In the genomic region with DNA sequence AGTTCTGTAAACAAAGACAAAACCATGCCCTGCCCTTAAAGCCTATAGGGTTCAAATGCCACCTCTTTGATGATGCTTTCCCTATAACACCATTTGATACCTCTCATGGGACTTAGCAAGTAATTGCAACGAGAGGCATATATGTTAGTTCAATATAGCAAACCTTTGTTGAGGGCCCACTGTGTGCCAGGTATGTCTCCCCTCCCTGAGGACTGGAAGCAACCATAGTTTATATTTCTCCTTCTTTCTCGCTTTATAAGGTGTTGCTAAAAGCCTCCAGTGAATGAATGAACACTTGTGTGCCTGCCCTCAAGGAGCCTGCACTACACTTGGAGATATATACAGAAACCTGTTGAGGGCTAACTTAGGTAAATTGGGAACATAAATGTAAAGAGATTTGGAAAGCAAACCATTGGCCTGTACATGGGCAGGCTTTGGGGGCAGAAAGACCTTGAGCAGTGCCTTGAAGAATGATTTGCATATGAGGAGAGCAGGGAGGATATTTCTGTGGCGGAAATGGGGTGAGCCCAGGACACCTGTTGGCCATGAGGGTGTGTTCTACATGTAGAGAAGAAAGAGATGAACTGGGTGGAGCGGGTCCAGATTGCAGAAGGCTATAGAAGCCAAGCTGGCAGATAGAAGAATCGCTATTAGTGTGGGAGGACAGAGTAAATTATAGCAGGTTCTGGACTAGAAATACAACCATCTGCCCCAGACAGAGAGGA, we compare ENCODE assay signal across 8 cellular contexts. TPM values are rescaled to one million over a fixed set of nuclear protein-coding genes. Genes with fewer than 3 reads are reported as not detected.
DNase-seq lines count a peak whose midpoint lies in the region; ATAC-seq and TF ChIP-seq lines count a peak whose summit lies in the region.

No MANE protein-coding gene starts in this region.

- CTCF ChIA-PET in T-cell (lab: Charles Lee): interaction anchor here in 1 of 2 donors (0.5 to 1.9 kb wide), 2 partner anchors 23 to 1426 kb away, joined by 4 to 8 read pairs; no protein-coding TSS in a partner anchor

- POLR2A ChIA-PET in T-cell (lab: Charles Lee): no interaction called here

- H3K36me3 Mint-ChIP-seq in activated T-cell treated with anti-CD3 and anti-CD28 coated beads, Interleukin-2, amount 50 U/mL, for 72 hours (ENCODE audit: insufficient read depth in 2 of 2): no peaks in the 10 kb centered on the region
- H3K36me3 Mint-ChIP-seq in T-cell (no peaks in the 10 kb centered on the region), naive B cell (no peaks in the 10 kb centered on the region)

- H3K27ac Mint-ChIP-seq in activated T-cell treated with anti-CD3 and anti-CD28 coated beads, Interleukin-2, amount 50 U/mL, for 72 hours: no peak overlapping the region
- H3K27ac Mint-ChIP-seq in T-cell (peak overlapping the region; percentile 84 to 94), naive B cell (peak overlapping the region; percentile 0 to 94 (median 51))

- H3K27me3 Mint-ChIP-seq in activated T-cell treated with anti-CD3 and anti-CD28 coated beads, Interleukin-2, amount 50 U/mL, for 72 hours (ENCODE audit: low read depth): no peaks in the 10 kb centered on the region
- H3K27me3 Mint-ChIP-seq in T-cell (no peaks in the 10 kb centered on the region), naive B cell (peaks cover 6 to 9% (median 8%) of the 10 kb centered on the region in 3 donors)

- H3K9me3 Mint-ChIP-seq in activated T-cell treated with anti-CD3 and anti-CD28 coated beads, Interleukin-2, amount 50 U/mL, for 72 hours: no peaks in the 10 kb centered on the region
- H3K9me3 Mint-ChIP-seq in T-cell (no peaks in the 10 kb centered on the region), naive B cell (no peaks in the 10 kb centered on the region)

- TF ChIP-seq CTCF in omental fat pad (IDR thresholded peaks at IDR 0.05): no peak

- H3K4me3 Mint-ChIP-seq in activated T-cell treated with anti-CD3 and anti-CD28 coated beads, Interleukin-2, amount 50 U/mL, for 72 hours: peak overlapping the region; percentile 64 to 74
- peak overlapping the region; percentile 81 to 82 (median 82) for H3K4me3 Mint-ChIP-seq in T-cell
- peak overlapping the region; percentile 28 to 97 (median 88) for H3K4me3 Mint-ChIP-seq in naive B cell

- H3K4me1 Mint-ChIP-seq in activated T-cell treated with anti-CD3 and anti-CD28 coated beads, Interleukin-2, amount 50 U/mL, for 72 hours (ENCODE audit: low read depth): peaks cover 25% of the 10 kb centered on the region
- H3K4me1 Mint-ChIP-seq in T-cell: peaks cover 27 to 35% (median 35%) of the 10 kb centered on the region in 3 donors
- peaks cover 16 to 29% (median 16%) of the 10 kb centered on the region in 3 donors for H3K4me1 Mint-ChIP-seq in naive B cell

- no peak for DNase-seq in activated T-cell treated with anti-CD3 and anti-CD28 coated beads, Interleukin-2, amount 50 U/mL, for 72 hours
- DNase-seq in activated T-cell treated with anti-CD3 and anti-CD28 coated beads for 4 hours (no peak), T-cell (no peak), naive B cell (peak; percentile 44), NCI-H187 treated with DMSO at 0.1 percent for 48 hours (lab: John Stamatoyannopoulos, UW) (no peak), AML-193 (lab: John Stamatoyannopoulos, UW) (no peak), omental fat pad (ENCODE audit: low spot score) (no peak)

- no peak for ATAC-seq in activated T-cell treated with anti-CD3 and anti-CD28 coated beads, Interleukin-2, amount 50 U/mL, for 72 hours (replicated peaks in 1 of 2)
- ATAC-seq in HG02642 (IDR thresholded peaks at IDR 0.05; ENCODE audit: poor library complexity, unreplicated experiment) (peak; percentile 66), T-cell (replicated peaks in 1 of 4) (no peak), naive B cell (ENCODE audit: low read depth in 2 of 2) (peak; percentile 51 to 61), omental fat pad (ENCODE audit: low FRiP score) (no peak)

RNA-seq across cellular contexts. Expression of gene CKAP4, which starts 1.8 kb away (rescaled TPM):
- total RNA-seq in activated T-cell treated with anti-CD3 and anti-CD28 coated beads, Interleukin-2, amount 50 U/mL, for 72 hours: 10 to 100 TPM; 12.0 to 14.2 TPM
- 10 to 100 TPM in 4 of 5 donors, 1 to 10 TPM in 1; 9.0 to 13.8 (median 11.7) TPM for total RNA-seq in T-cell
- polyA plus RNA-seq in naive B cell (ENCODE audit: low read depth in 6 of 6): 10 to 100 TPM in 1 of 6 donors, 1 to 10 TPM in 5; 3.1 to 11.1 (median 3.7) TPM
- total RNA-seq in omental fat pad: 10 to 100 TPM; 32.6 to 44.2 (median 33.5) TPM

RNA-seq across cellular contexts. Expression of gene TCP11L2, which starts 53.0 kb away (rescaled TPM):
- total RNA-seq in activated T-cell treated with anti-CD3 and anti-CD28 coated beads, Interleukin-2, amount 50 U/mL, for 72 hours: 10 to 100 TPM; 23.9 to 30.1 TPM
- total RNA-seq in T-cell (100 to 1,000 TPM; 139 to 213 (median 157) TPM), omental fat pad (10 to 100 TPM; 14.3 to 54.1 (median 23.9) TPM)
- 10 to 100 TPM; 17.0 to 56.4 (median 47.6) TPM for polyA plus RNA-seq in naive B cell (ENCODE audit: low read depth in 6 of 6)

Comparison
In these comparisons a context has a peak if more than half of its experiments do, and no peak if none do; other contexts are left out.
1. ATAC-seq: peak in HG02642 (single experiment) and naive B cell (2 of 2); none in activated T-cell treated with anti-CD3 and anti-CD28 coated beads, Interleukin-2, amount 50 U/mL, for 72 hours (0 of 2), T-cell (0 of 4) and omental fat pad (single experiment).
2. Peak in every context shown above with its lines, with median percentiles within 50 percentile points of each other: H3K4me3 Mint-ChIP-seq.